In the genomic region with DNA sequence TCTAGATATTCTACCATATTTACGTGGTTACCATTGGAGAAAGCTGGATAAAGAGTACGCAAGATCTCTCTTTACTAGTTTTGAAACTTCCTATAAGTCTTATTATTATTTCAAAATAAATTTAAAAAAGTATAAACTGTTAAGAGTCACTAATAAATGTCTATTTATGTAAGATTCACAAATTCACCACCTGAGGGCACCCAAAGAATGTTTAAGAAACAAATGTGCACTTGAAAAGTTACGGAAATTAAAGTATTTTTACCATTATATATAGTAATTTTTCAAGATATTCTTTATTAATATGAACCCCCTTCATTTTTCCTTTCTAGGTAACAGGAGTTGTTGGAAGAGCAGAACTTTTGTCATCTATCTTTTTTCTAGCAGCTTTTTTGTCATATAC, we compare ENCODE assay signal across 8 cellular contexts. TPM values are rescaled to one million over a fixed set of nuclear protein-coding genes. Genes with fewer than 3 reads are reported as not detected.
DNase-seq lines count a peak whose midpoint lies in the region; ATAC-seq and TF ChIP-seq lines count a peak whose summit lies in the region.

No MANE protein-coding gene starts in this region.

- POLR2A ChIA-PET in HEK293T (lab: Yijun Ruan, JAX) = no interaction called here

- CTCF ChIA-PET in HEK293T (lab: Yijun Ruan, JAX) = no interaction called here

- intact Hi-C loops in right lobe of liver (cut with DNase I) = no loop called here

- DNase-seq in CD1c-positive myeloid dendritic cell (ENCODE audit: extremely low spot score) = peak; percentile 6
- peak; percentile 65 for DNase-seq in HT-29 (ENCODE audit: low spot score)
- DNase-seq in astrocyte of the hippocampus (ENCODE audit: low read depth, low spot score) = peak; percentile 51
- no peak for DNase-seq in right lobe of liver
- DNase-seq in germinal center (ENCODE audit: low spot score) = no peak
- DNase-seq in HEK293T (ENCODE audit: extremely low spot score) = no peak
- no peak for DNase-seq in amygdala (lab: John Stamatoyannopoulos, UW)

- H3K4me3 ChIP-seq in right lobe of liver = no peak overlapping the region

- H3K27ac ChIP-seq in right lobe of liver = no peak overlapping the region

- 79% methylated on average over 3 of the region's 3 CpGs for WGBS in right lobe of liver (ENCODE audit: insufficient coverage, low coverage, low lambda C conversion rate, missing lambda C conversion rate)

- H3K4me1 ChIP-seq in right lobe of liver = no peaks in the 10 kb centered on the region

- H3K36me3 ChIP-seq in right lobe of liver = no peaks in the 10 kb centered on the region

- ATAC-seq in right lobe of liver (no peak), GM21528 (IDR thresholded peaks at IDR 0.05; ENCODE audit: low FRiP score, unreplicated experiment) (no peak)

- no peaks in the 10 kb centered on the region for H3K27me3 ChIP-seq in right lobe of liver

- no peak for TF ChIP-seq POLR2A in right lobe of liver (IDR thresholded peaks at IDR 0.05)

- H3K9me3 ChIP-seq in right lobe of liver = no peaks in the 10 kb centered on the region

- peak; percentile 24 to 45 (median 40) for TF ChIP-seq CTCF in right lobe of liver (IDR thresholded peaks at IDR 0.05)

TF ChIP-seq in HEK293T, 16 proteins besides CTCF, POLR2A, EP300 and RAD21:
- TF ChIP-seq L3MBTL2 (conservative IDR thresholded peaks at IDR 0.05) (no peak), CTBP1 (IDR thresholded peaks at IDR 0.05; ENCODE audit: borderline replicate concordance) (no peak)

RNA-seq across cellular contexts. Expression of gene TMTC3, which starts 11.9 kb away (rescaled TPM):
- 4.2 and 4.3 TPM in 2 replicates for total RNA-seq in HT-29 (2014; rRNA removed; shearing (Covaris generic))
- 10 to 100 TPM in 4 of 6 experiments, 1 to 10 TPM in 2; 9.5 to 15.7 (median 12.8) TPM for total RNA-seq in right lobe of liver

RNA-seq across cellular contexts. Expression of gene CEP290, which starts 12.1 kb away (rescaled TPM):
- total RNA-seq in HT-29 (2014; rRNA removed; shearing (Covaris generic)) = 5.0 and 9.4 TPM in 2 replicates
- 1 to 10 TPM; 2.4 to 4.2 (median 3.5) TPM for total RNA-seq in right lobe of liver

Comparison
In these comparisons a context has a peak if more than half of its experiments do, and no peak if none do; other contexts are left out.
1. DNase-seq: peak in CD1c-positive myeloid dendritic cell (single experiment), HT-29 (single experiment) and astrocyte of the hippocampus (single experiment); none in right lobe of liver (0 of 3), germinal center (single experiment), HEK293T (single experiment) and amygdala (0 of 56).